ENCODE assay signal across 8 cellular contexts in genomic region chr5:134524826-134525686, GRCh38. TPM values are rescaled to one million over a fixed set of nuclear protein-coding genes. Genes with fewer than 3 reads are reported as not detected.
A peak's percentile ranks its signal among the peaks of the same experiment; 100 is the strongest.
DNase-seq lines count a peak whose midpoint lies in the region; ATAC-seq and TF ChIP-seq lines count a peak whose summit lies in the region.

Gene JADE2, plus strand, starts transcription at chr5:134525670. Its CDS starts 10,188 bp downstream, at chr5:134535858.

- H3K4me3 ChIP-seq in CD4-positive, alpha-beta memory T cell (ENCODE audit: low read length in 2 of 2) = peak within 1 kb of the TSS; percentile 77 to 96
- H3K4me3 ChIP-seq in adrenal gland = peak within 1 kb of the TSS; percentile 76 to 91 (median 88)
- H3K4me3 ChIP-seq in heart right ventricle = peak within 1 kb of the TSS; percentile 66 to 99 (median 90)
- H3K4me3 ChIP-seq in upper lobe of left lung = peak within 1 kb of the TSS; percentile 64 to 96 (median 86)

- H3K36me3 ChIP-seq in CD4-positive, alpha-beta memory T cell (ENCODE audit: insufficient read depth, low read length) = no peaks in the 10 kb centered on the region
- no peaks in the 10 kb centered on the region for H3K36me3 ChIP-seq in adrenal gland (replicated peaks in 1 of 2)
- no peaks in the 10 kb centered on the region for H3K36me3 ChIP-seq in heart right ventricle
- no peaks in the 10 kb centered on the region for H3K36me3 ChIP-seq in upper lobe of left lung

- peak within 1 kb of the TSS; percentile 96 for H3K27ac ChIP-seq in CD4-positive, alpha-beta memory T cell (ENCODE audit: low read depth, low read length)
- H3K27ac ChIP-seq in adrenal gland (peak within 1 kb of the TSS; percentile 97 to 99 (median 99)), heart right ventricle (peak within 1 kb of the TSS; percentile 96 to 100 (median 98)), upper lobe of left lung (peak within 1 kb of the TSS; percentile 96 to 98 (median 98))

- H3K27me3 ChIP-seq in CD4-positive, alpha-beta memory T cell (ENCODE audit: insufficient read depth, low read length) = no peaks in the 10 kb centered on the region
- H3K27me3 ChIP-seq in adrenal gland = no peaks in the 10 kb centered on the region
- no peaks in the 10 kb centered on the region for H3K27me3 ChIP-seq in heart right ventricle
- no peaks in the 10 kb centered on the region for H3K27me3 ChIP-seq in upper lobe of left lung

- DNase-seq in CD4-positive, alpha-beta memory T cell = peak; percentile 90 to 91 (median 90)
- DNase-seq in KBM-7 (peak; percentile 66), adrenal gland (peak; percentile 72 to 87 (median 79)), heart right ventricle (peak; percentile 74), progenitor cell of endocrine pancreas (ENCODE audit: low spot score, unreplicated experiment) (peak; percentile 19), upper lobe of left lung (peak; percentile 73 to 94)

- H3K27me3 Mint-ChIP-seq in CD4-positive, alpha-beta memory T cell = peaks cover 0 to 2% of the 10 kb centered on the region in 2 donors
- H3K27me3 Mint-ChIP-seq in T-helper 1 cell treated with Interleukin-12 subunit alpha and Interleukin-12 subunit beta and Interleukin-4 antibody, amounts not matched to agents 30 μg/mL and 1 μg/mL, for 36 hours (ENCODE audit: low read depth) = peaks cover 23% of the 10 kb centered on the region
- peaks cover 29% of the 10 kb centered on the region for H3K27me3 Mint-ChIP-seq in progenitor cell of endocrine pancreas

- WGBS in adrenal gland, 4 donors = 0 to 1% (median 0%) methylated on average over 42 to 57 of the region's 57 CpGs
- 0 to 1% methylated on average over 52 to 57 of the region's 57 CpGs for whole genome bisulfite sequencing in heart right ventricle, 2 donors
- 0 to 1% methylated on average over 50 to 56 of the region's 57 CpGs for WGBS in upper lobe of left lung, 2 donors

- H3K9me3 Mint-ChIP-seq in CD4-positive, alpha-beta memory T cell = no peaks in the 10 kb centered on the region
- no peaks in the 10 kb centered on the region for H3K9me3 Mint-ChIP-seq in T-helper 1 cell treated with Interleukin-12 subunit alpha and Interleukin-12 subunit beta and Interleukin-4 antibody, amounts not matched to agents 30 μg/mL and 1 μg/mL, for 36 hours
- no peaks in the 10 kb centered on the region for H3K9me3 Mint-ChIP-seq in progenitor cell of endocrine pancreas (ENCODE audit: low read depth)

- in situ Hi-C loops in KBM-7 (cut with MboI; ENCODE audit: low pct_unique_long_range_greater_than_20kb, low sequenced_read_pairs) = no loop called here

- no peak for TF ChIP-seq EP300 in upper lobe of left lung (IDR thresholded peaks at IDR 0.05)

- intact Hi-C loops in CD4-positive, alpha-beta memory T cell (cut with micrococcal nuclease) = loop anchor here (1.0 to 10.0 kb wide), 8 partner anchors 22 to 350 kb away; partner anchors contain the start of genes CAMLG, CDKL3, PPP2CA and SKP1
- intact Hi-C loops in adrenal gland (cut with DNase I) (loop anchor here (5.0 to 10.0 kb wide), 6 partner anchors 42 to 153 kb away; partner anchors contain the start of genes CDKN2AIPNL (in 2 of the 2) and UBE2B (in 1 of the 2)), heart right ventricle (cut with DNase I) (loop anchor here in 9 of 10 donors (1.0 to 10.0 kb wide), 13 partner anchors 50 to 154 kb away; partner anchors contain the start of genes CDKN2AIPNL (in 6 of the 9) and UBE2B (in 6 of the 9))

- H3K27ac Mint-ChIP-seq in CD4-positive, alpha-beta memory T cell = peak within 1 kb of the TSS; percentile 97 to 100 (median 99)
- H3K27ac Mint-ChIP-seq in T-helper 1 cell treated with Interleukin-12 subunit alpha and Interleukin-12 subunit beta and Interleukin-4 antibody, amounts not matched to agents 30 μg/mL and 1 μg/mL, for 36 hours = peak within 1 kb of the TSS; percentile 95
- H3K27ac Mint-ChIP-seq in progenitor cell of endocrine pancreas = peak within 1 kb of the TSS; percentile 96

- H3K4me3 Mint-ChIP-seq in CD4-positive, alpha-beta memory T cell = peak within 1 kb of the TSS; percentile 95 to 99 (median 98)
- peak within 1 kb of the TSS; percentile 94 for H3K4me3 Mint-ChIP-seq in T-helper 1 cell treated with Interleukin-12 subunit alpha and Interleukin-12 subunit beta and Interleukin-4 antibody, amounts not matched to agents 30 μg/mL and 1 μg/mL, for 36 hours
- peak within 1 kb of the TSS; percentile 85 for H3K4me3 Mint-ChIP-seq in progenitor cell of endocrine pancreas (ENCODE audit: low read depth)

- H3K36me3 Mint-ChIP-seq in CD4-positive, alpha-beta memory T cell = peaks cover 0 to 29% of the 10 kb centered on the region in 2 donors
- H3K36me3 Mint-ChIP-seq in T-helper 1 cell treated with Interleukin-12 subunit alpha and Interleukin-12 subunit beta and Interleukin-4 antibody, amounts not matched to agents 30 μg/mL and 1 μg/mL, for 36 hours (ENCODE audit: low read depth) = peaks cover 4% of the 10 kb centered on the region
- H3K36me3 Mint-ChIP-seq in progenitor cell of endocrine pancreas (ENCODE audit: insufficient read depth) = no peaks in the 10 kb centered on the region

- peak; percentile 29 for ATAC-seq in GM19455 (IDR thresholded peaks at IDR 0.05; ENCODE audit: unreplicated experiment)
- peak; percentile 31 to 69 (median 56) for ATAC-seq in heart right ventricle
- peak; percentile 52 to 83 for ATAC-seq in upper lobe of left lung (ENCODE audit: low FRiP score in 2 of 2)

- CTCF ChIA-PET in CD4-positive, alpha-beta memory T cell (lab: Charles Lee; ENCODE audit: partially characterized antibody) = interaction anchor here (0.6 to 7.2 kb wide), 5 partner anchors 10 to 156 kb away, joined by 3 to 82 read pairs (median 3); partner anchors contain the start of gene CDKN2AIPNL

- peak; percentile 4 to 18 for TF ChIP-seq POLR2A in adrenal gland (IDR thresholded peaks at IDR 0.05)
- TF ChIP-seq POLR2A in upper lobe of left lung (IDR thresholded peaks at IDR 0.05) = peak in 1 of 4 donors; percentile 62

- H3K4me1 Mint-ChIP-seq in CD4-positive, alpha-beta memory T cell = peaks cover 22 to 57% (median 31%) of the 10 kb centered on the region in 4 donors
- peaks cover 17% of the 10 kb centered on the region for H3K4me1 Mint-ChIP-seq in T-helper 1 cell treated with Interleukin-12 subunit alpha and Interleukin-12 subunit beta and Interleukin-4 antibody, amounts not matched to agents 30 μg/mL and 1 μg/mL, for 36 hours (ENCODE audit: low read depth)
- peaks cover 16% of the 10 kb centered on the region for H3K4me1 Mint-ChIP-seq in progenitor cell of endocrine pancreas (ENCODE audit: low read depth)

- no peaks in the 10 kb centered on the region for H3K9me3 ChIP-seq in CD4-positive, alpha-beta memory T cell (ENCODE audit: control insufficient read depth in 1 of 2, low read length in 2 of 2)
- H3K9me3 ChIP-seq in adrenal gland (replicated peaks in 1 of 3) (no peaks in the 10 kb centered on the region), heart right ventricle (no peaks in the 10 kb centered on the region), upper lobe of left lung (no peaks in the 10 kb centered on the region)

- TF ChIP-seq CTCF in adrenal gland (IDR thresholded peaks at IDR 0.05) (peak in 1 of 6 experiments; percentile 29), heart right ventricle (IDR thresholded peaks at IDR 0.05) (peak in 2 of 9 donors; percentile 15 to 24), progenitor cell of endocrine pancreas (IDR thresholded peaks at IDR 0.05; ENCODE audit: unreplicated experiment) (no peak), upper lobe of left lung (IDR thresholded peaks at IDR 0.05) (no peak)

- POLR2A ChIA-PET in CD4-positive, alpha-beta memory T cell (lab: Charles Lee; ENCODE audit: partially characterized antibody) = interaction anchor here (0.5 to 8.2 kb wide), 32 partner anchors 9 to 411 kb away, joined by 3 to 159 read pairs (median 6); partner anchors contain the start of genes CAMLG, CDKL3, CDKN2AIPNL and PCBD2

- H3K4me1 ChIP-seq in CD4-positive, alpha-beta memory T cell (ENCODE audit: insufficient read depth, low read length) = peaks cover 37% of the 10 kb centered on the region
- peaks cover 27 to 34% of the 10 kb centered on the region in 2 donors for H3K4me1 ChIP-seq in adrenal gland (replicated peaks in 1 of 2)
- peaks cover 11 to 47% (median 32%) of the 10 kb centered on the region in 9 donors for H3K4me1 ChIP-seq in heart right ventricle
- H3K4me1 ChIP-seq in upper lobe of left lung = peaks cover 29 to 35% (median 33%) of the 10 kb centered on the region in 4 donors

RNA-seq across cellular contexts. Expression of gene JADE2, which starts in this region (rescaled TPM):
- total RNA-seq in CD4-positive, alpha-beta memory T cell = 100 to 1,000 TPM; 265 to 276 TPM
- 10 to 100 TPM in 1 of 2 donors, 1 to 10 TPM in 1; 9.1 to 42.6 TPM for polyA plus RNA-seq in CD4-positive, alpha-beta memory T cell
- total RNA-seq in adrenal gland = 100 to 1,000 TPM in 1 of 8 donors, 10 to 100 TPM in 7; 60.5 to 180 (median 83.2) TPM
- 10 to 100 TPM; 10.2 to 25.8 (median 25.7) TPM for polyA plus RNA-seq in adrenal gland
- 10 to 100 TPM; 17.9 to 38.5 (median 25.2) TPM for total RNA-seq in heart right ventricle
- polyA plus RNA-seq in heart right ventricle = 1 to 10 TPM; 5.4 to 7.9 TPM
- 6.7 and 7.8 TPM in 2 replicates for total RNA-seq in progenitor cell of endocrine pancreas
- 100 to 1,000 TPM in 1 of 6 donors, 10 to 100 TPM in 5; 51.5 to 102 (median 69.5) TPM for total RNA-seq in upper lobe of left lung

Comparison
In these comparisons a context has a peak if more than half of its experiments do, and no peak if none do; other contexts are left out.
1. Peak in every context shown above with its lines: DNase-seq, ATAC-seq, H3K4me3 ChIP-seq and H3K27ac ChIP-seq.
2. DNase-seq: peak in every context shown above with its lines; median percentile 90 in CD4-positive, alpha-beta memory T cell; 84 in upper lobe of left lung; 79 in adrenal gland; 74 in heart right ventricle; 66 in KBM-7; 19 in progenitor cell of endocrine pancreas.